Comparison of ENCODE assay signal across 19 cellular contexts in genomic region chr7:50156163-50156562, GRCh38.
A peak's percentile ranks its signal among the peaks of the same experiment; 100 is the strongest.
DNase-seq lines count a peak whose midpoint lies in the region; ATAC-seq and TF ChIP-seq lines count a peak whose summit lies in the region.
"Had no signal": no experiment of that assay in that cellular context is flagged by ENCODE, and none has a peak within 500 bp of the region (broad histone marks: within the 10 kb centered on the region; RNA-seq: fewer than 3 reads in every experiment).

No MANE protein-coding gene starts in this region.

- peak; percentile 24 for ATAC-seq in naive thymus-derived CD4-positive, alpha-beta T cell
- no peak for ATAC-seq in left colon
- no peak for ATAC-seq in effector memory CD8-positive, alpha-beta T cell (replicated peaks)
- ATAC-seq: SK-N-SH treated with all-trans-retinoic acid at 6 μM for 48 hours had no signal

- H3K36me3 ChIP-seq in DOHH2 (ENCODE audit: control insufficient read depth, low read length) = no peaks in the 10 kb centered on the region
- no peaks in the 10 kb centered on the region for H3K36me3 ChIP-seq in naive thymus-derived CD4-positive, alpha-beta T cell (ENCODE audit: control insufficient read depth in 2 of 3, insufficient read depth in 3 of 3, low read length in 3 of 3)
- H3K36me3 ChIP-seq: HAP-1, Peyer's patch, vagina had no signal

- H3K4me3 Mint-ChIP-seq in activated CD4-positive, alpha-beta T cell treated with anti-CD3 and anti-CD28 coated beads, Interleukin-2, amount 10 ng/mL, durations not matched to agents 7 days and 5 days = peak overlapping the region; percentile 47
- peak overlapping the region; percentile 45 to 81 (median 62) for H3K4me3 Mint-ChIP-seq in naive thymus-derived CD4-positive, alpha-beta T cell
- H3K4me3 Mint-ChIP-seq in effector memory CD8-positive, alpha-beta T cell = no peak overlapping the region
- H3K4me3 Mint-ChIP-seq: brain had no signal

- H3K79me2 ChIP-seq in DOHH2 (ENCODE audit: control insufficient read depth, low read length) = no peaks in the 10 kb centered on the region

- H3K9me3 Mint-ChIP-seq in activated CD4-positive, alpha-beta T cell treated with anti-CD3 and anti-CD28 coated beads, Interleukin-2, amount 10 ng/mL, durations not matched to agents 7 days and 5 days = peaks cover 2% of the 10 kb centered on the region
- peaks cover 0 to 3% (median 0%) of the 10 kb centered on the region in 11 donors for H3K9me3 Mint-ChIP-seq in naive thymus-derived CD4-positive, alpha-beta T cell
- H3K9me3 Mint-ChIP-seq in effector memory CD8-positive, alpha-beta T cell = no peaks in the 10 kb centered on the region

- peak overlapping the region; percentile 44 for H3K4me2 ChIP-seq in DOHH2 (ENCODE audit: low read length)

- peak; percentile 28 for DNase-seq in activated CD4-positive, alpha-beta T cell treated with anti-CD3 and anti-CD28 coated beads for 48 hours
- DNase-seq in activated CD4-positive, alpha-beta T cell treated with anti-CD3 and anti-CD28 coated beads, Interleukin-2, amount 50 U/mL, for 1 hour = no peak
- no peak for DNase-seq in activated CD4-positive, alpha-beta T cell treated with anti-CD3 and anti-CD28 coated beads, Interleukin-2, amount 10 ng/mL, durations not matched to agents 7 days and 5 days
- DNase-seq in naive thymus-derived CD4-positive, alpha-beta T cell = no peak
- DNase-seq in left colon = no peak
- DNase-seq in effector memory CD8-positive, alpha-beta T cell = no peak
- DNase-seq in LoVo (ENCODE audit: low spot score) = no peak
- DNase-seq: activated gamma-delta T cell, dorsolateral prefrontal cortex, KG1, NCI-H2171, NCI-H774, Peyer's patch, substantia nigra had no signal

- peaks cover 3% of the 10 kb centered on the region for H3F3A ChIP-seq in DOHH2 (ENCODE audit: control insufficient read depth, insufficient read depth)

- H3K4me3 ChIP-seq in DOHH2 (ENCODE audit: low read length) = no peak overlapping the region
- H3K4me3 ChIP-seq in naive thymus-derived CD4-positive, alpha-beta T cell (ENCODE audit: low read length) = no peak overlapping the region
- H3K4me3 ChIP-seq: dorsolateral prefrontal cortex, HAP-1, Peyer's patch, vagina had no signal

- peak overlapping the region; percentile 90 for H3K27ac Mint-ChIP-seq in activated CD4-positive, alpha-beta T cell treated with anti-CD3 and anti-CD28 coated beads, Interleukin-2, amount 10 ng/mL, durations not matched to agents 7 days and 5 days
- peak overlapping the region; percentile 20 to 87 (median 78) for H3K27ac Mint-ChIP-seq in naive thymus-derived CD4-positive, alpha-beta T cell
- H3K27ac Mint-ChIP-seq in effector memory CD8-positive, alpha-beta T cell = peak overlapping the region in 1 of 2 donors; percentile 59
- H3K27ac Mint-ChIP-seq: brain had no signal

- peaks cover 37% of the 10 kb centered on the region for H3K4me1 Mint-ChIP-seq in activated CD4-positive, alpha-beta T cell treated with anti-CD3 and anti-CD28 coated beads, Interleukin-2, amount 10 ng/mL, durations not matched to agents 7 days and 5 days
- peaks cover 20 to 29% (median 24%) of the 10 kb centered on the region in 7 donors for H3K4me1 Mint-ChIP-seq in naive thymus-derived CD4-positive, alpha-beta T cell
- peaks cover 0 to 14% of the 10 kb centered on the region in 2 donors for H3K4me1 Mint-ChIP-seq in effector memory CD8-positive, alpha-beta T cell (ENCODE audit: low read depth in 2 of 2)
- H3K4me1 Mint-ChIP-seq: brain had no signal

- intact Hi-C loops in naive thymus-derived CD4-positive, alpha-beta T cell (cut with micrococcal nuclease) = loop anchor here in 1 of 2 donors (1.0 kb wide), 1 partner anchor 8 kb away; no protein-coding TSS in a partner anchor
- intact Hi-C loops in left colon (cut with DNase I, micrococcal nuclease) = no loop called here

- no peaks in the 10 kb centered on the region for H3K27me3 ChIP-seq in DOHH2 (ENCODE audit: control insufficient read depth, low read length)
- no peaks in the 10 kb centered on the region for H3K27me3 ChIP-seq in naive thymus-derived CD4-positive, alpha-beta T cell (ENCODE audit: control insufficient read depth in 2 of 2, insufficient read depth in 2 of 2, low read length in 2 of 2)
- H3K27me3 ChIP-seq: dorsolateral prefrontal cortex, Peyer's patch, vagina had no signal

- no peaks in the 10 kb centered on the region for H3K27me3 Mint-ChIP-seq in activated CD4-positive, alpha-beta T cell treated with anti-CD3 and anti-CD28 coated beads, Interleukin-2, amount 10 ng/mL, durations not matched to agents 7 days and 5 days
- H3K27me3 Mint-ChIP-seq in naive thymus-derived CD4-positive, alpha-beta T cell = peaks cover 0 to 2% (median 0%) of the 10 kb centered on the region in 5 donors
- peaks cover 0 to 17% of the 10 kb centered on the region in 2 donors for H3K27me3 Mint-ChIP-seq in effector memory CD8-positive, alpha-beta T cell

- peaks cover 41% of the 10 kb centered on the region for H3K4me1 ChIP-seq in DOHH2 (ENCODE audit: control insufficient read depth, low read length)
- peaks cover 3 to 15% of the 10 kb centered on the region in 2 donors for H3K4me1 ChIP-seq in naive thymus-derived CD4-positive, alpha-beta T cell (ENCODE audit: control insufficient read depth in 2 of 2, insufficient read depth in 2 of 2, low read length in 2 of 2)
- H3K4me1 ChIP-seq: HAP-1, Peyer's patch, vagina had no signal

- H3K27ac ChIP-seq in DOHH2 (ENCODE audit: low read depth, low read length) = no peak overlapping the region
- H3K27ac ChIP-seq in naive thymus-derived CD4-positive, alpha-beta T cell (ENCODE audit: low read depth, low read length) = peak overlapping the region; percentile 49
- H3K27ac ChIP-seq: dorsolateral prefrontal cortex, Peyer's patch, vagina had no signal

- no peak for TF ChIP-seq CTCF in DOHH2 (IDR thresholded peaks at IDR 0.05; ENCODE audit: low read depth, low read length, poor library complexity, severe bottlenecking)

- H3K9me3 ChIP-seq in DOHH2 (ENCODE audit: control insufficient read depth, insufficient read depth, low read length) = no peaks in the 10 kb centered on the region
- H3K9me3 ChIP-seq in naive thymus-derived CD4-positive, alpha-beta T cell (ENCODE audit: control insufficient read depth in 2 of 3, low read length in 3 of 3) = no peaks in the 10 kb centered on the region
- H3K9me3 ChIP-seq: HAP-1, Peyer's patch, vagina had no signal

- H4K20me1 ChIP-seq in DOHH2 (ENCODE audit: control insufficient read depth, insufficient read depth, low read depth, low read length) = no peaks in the 10 kb centered on the region

- no peaks in the 10 kb centered on the region for H3K36me3 Mint-ChIP-seq in activated CD4-positive, alpha-beta T cell treated with anti-CD3 and anti-CD28 coated beads, Interleukin-2, amount 10 ng/mL, durations not matched to agents 7 days and 5 days (ENCODE audit: low read depth)
- H3K36me3 Mint-ChIP-seq in naive thymus-derived CD4-positive, alpha-beta T cell = peaks cover 0 to 3% (median 0%) of the 10 kb centered on the region in 5 donors
- H3K36me3 Mint-ChIP-seq in effector memory CD8-positive, alpha-beta T cell (ENCODE audit: insufficient read depth) = peaks cover 2% of the 10 kb centered on the region
- H3K36me3 Mint-ChIP-seq: brain had no signal

- CTCF ChIA-PET in activated CD4-positive, alpha-beta T cell treated with anti-CD3 and anti-CD28 coated beads, Interleukin-2, amount 10 ng/mL, durations not matched to agents 7 days and 5 days (lab: Charles Lee) = interaction anchor here (0.7 to 2.0 kb wide), 7 partner anchors 9 to 273 kb away, joined by 3 to 10 read pairs (median 5); no protein-coding TSS in a partner anchor
- CTCF ChIA-PET in naive thymus-derived CD4-positive, alpha-beta T cell (lab: Charles Lee) = interaction anchor here (0.8 to 1.6 kb wide), 4 partner anchors 8 to 64 kb away, joined by 3 to 5 read pairs (median 4); no protein-coding TSS in a partner anchor

- no peaks in the 10 kb centered on the region for H3K9me2 ChIP-seq in DOHH2 (replicated peaks; ENCODE audit: control insufficient read depth, low read length)

- POLR2A ChIA-PET in activated CD4-positive, alpha-beta T cell treated with anti-CD3 and anti-CD28 coated beads, Interleukin-2, amount 10 ng/mL, durations not matched to agents 7 days and 5 days (lab: Charles Lee) = interaction anchor here (0.6 kb wide), 1 partner anchor 189 kb away, joined by 6 read pairs; no protein-coding TSS in a partner anchor
- POLR2A ChIA-PET in naive thymus-derived CD4-positive, alpha-beta T cell (lab: Charles Lee) = interaction anchor here (0.6 to 1.8 kb wide), 8 partner anchors 8 to 262 kb away, joined by 3 to 5 read pairs (median 4); no protein-coding TSS in a partner anchor

Comparison
In these comparisons a context has a peak if more than half of its experiments do, and no peak if none do; other contexts are left out.
1. H3K4me3 Mint-ChIP-seq: peak in activated CD4-positive, alpha-beta T cell treated with anti-CD3 and anti-CD28 coated beads, Interleukin-2, amount 10 ng/mL, durations not matched to agents 7 days and 5 days (single experiment) and naive thymus-derived CD4-positive, alpha-beta T cell (10 of 10); none in effector memory CD8-positive, alpha-beta T cell (0 of 2).